Comparison of ENCODE assay signal across 8 cellular contexts in genomic region chr1:87335175-87335992, GRCh38. TPM values are rescaled to one million over a fixed set of nuclear protein-coding genes. Genes with fewer than 3 reads are reported as not detected.
A peak's percentile ranks its signal among the peaks of the same experiment; 100 is the strongest.
DNase-seq lines count a peak whose midpoint lies in the region; ATAC-seq and TF ChIP-seq lines count a peak whose summit lies in the region.

No MANE protein-coding gene starts in this region.

- peaks cover 22% of the 10 kb centered on the region for H3F3A ChIP-seq in SK-N-SH (replicated peaks; ENCODE audit: insufficient read depth)

- peak overlapping the region; percentile 57 for H4K8ac ChIP-seq in trophoblast cell (ENCODE audit: low read depth, low read length)

- DNase-seq in DMS79 (lab: John Stamatoyannopoulos, UW) (peak; percentile 35), HuH-7.5 (ENCODE audit: low spot score) (peak; percentile 64), SK-N-SH (peak; percentile 84), heart left ventricle (peak; percentile 75 to 90 (median 83)), trophoblast cell (peak; percentile 63 to 81), occipital lobe (lab: John Stamatoyannopoulos, UW) (no peak)
- peak; percentile 29 for DNase-seq in activated naive CD8-positive, alpha-beta T cell treated with anti-CD3 and anti-CD28 coated beads, Interleukin-2, amount 50 U/mL, for 16 hours (ENCODE audit: low read depth, low spot score)

- H3K4me3 ChIP-seq in SK-N-SH (ENCODE audit: low read depth in 2 of 2, low read length in 1 of 2) (peak overlapping the region; percentile 66 to 67), heart left ventricle (peak overlapping the region; percentile 40 to 88 (median 74)), trophoblast cell (ENCODE audit: low read depth, low read length) (peak overlapping the region; percentile 51)

- no peak overlapping the region for H2BK5ac ChIP-seq in trophoblast cell (ENCODE audit: low read depth, low read length, poor library complexity)

- peaks cover 3 to 25% of the 10 kb centered on the region in 2 experiments for H3K4me1 ChIP-seq in SK-N-SH (ENCODE audit: control insufficient read depth in 1 of 2, insufficient read depth in 2 of 2, low read depth in 1 of 2, low read length in 1 of 2)
- H3K4me1 ChIP-seq in heart left ventricle, result peaks cover 3 to 64% (median 37%) of the 10 kb centered on the region in 12 donors
- peaks cover 12 to 15% of the 10 kb centered on the region in 2 experiments for H3K4me1 ChIP-seq in trophoblast cell (ENCODE audit: control insufficient read depth in 1 of 2, insufficient read depth in 2 of 2, low read length in 2 of 2)

- peak overlapping the region; percentile 3 to 60; a peak in 3 of 4 replicates for H3K27ac ChIP-seq in SK-N-SH (ENCODE audit: low read depth in 2 of 2, low read length in 1 of 2)
- H3K27ac ChIP-seq in heart left ventricle, result peak overlapping the region; percentile 20 to 88 (median 80)
- peak overlapping the region; percentile 46 for H3K27ac ChIP-seq in trophoblast cell (ENCODE audit: low read depth, low read length)

- peaks cover 17% of the 10 kb centered on the region for H3K79me1 ChIP-seq in trophoblast cell (ENCODE audit: low read length)

- H4K91ac ChIP-seq in trophoblast cell (ENCODE audit: low read depth, low read length), result peak overlapping the region; percentile 85

- TF ChIP-seq RAD21 in SK-N-SH (IDR thresholded peaks at IDR 0.05; ENCODE audit: low read length), result no peak; the same call in 1 of the 2 replicates

- H4K12ac ChIP-seq in trophoblast cell (ENCODE audit: low read depth, low read length), result peak overlapping the region; percentile 14

- no peak for TF ChIP-seq EP300 in SK-N-SH (IDR thresholded peaks at IDR 0.05; ENCODE audit: borderline replicate concordance in 1 of 2, low read depth in 1 of 2, low read length in 1 of 2)

- peak overlapping the region; percentile 75 for H3K9ac ChIP-seq in SK-N-SH
- peak overlapping the region; percentile 66 for H3K9ac ChIP-seq in trophoblast cell (ENCODE audit: low read length)

- H3K79me2 ChIP-seq in SK-N-SH (ENCODE audit: insufficient read depth), result peaks cover 99% of the 10 kb centered on the region
- peaks cover 13% of the 10 kb centered on the region for H3K79me2 ChIP-seq in trophoblast cell (ENCODE audit: control insufficient read depth, insufficient read depth, low read length, poor library complexity)

- no peaks in the 10 kb centered on the region for H3K27me3 ChIP-seq in SK-N-SH (ENCODE audit: insufficient read depth)
- H3K27me3 ChIP-seq in heart left ventricle, result no peaks in the 10 kb centered on the region
- no peaks in the 10 kb centered on the region for H3K27me3 ChIP-seq in trophoblast cell (ENCODE audit: insufficient read depth, low read length)

- H4K20me1 ChIP-seq in SK-N-SH (ENCODE audit: insufficient read depth), result peaks cover 17% of the 10 kb centered on the region; the same call in 1 of the 2 replicates

- no peak overlapping the region for H2AK5ac ChIP-seq in trophoblast cell (ENCODE audit: low read length)

- intact Hi-C loops in heart left ventricle (cut with DNase I), result loop anchor here in 3 of 10 donors (10.0 kb wide), 4 partner anchors 69 to 489 kb away; partner anchors contain the start of genes HS2ST1 (in 1 of the 3) and SELENOF (in 1 of the 3)

- H3K18ac ChIP-seq in trophoblast cell (ENCODE audit: low read length), result peak overlapping the region; percentile 45

- CTCF ChIA-PET in SK-N-SH (lab: Yijun Ruan, JAX), result interaction anchor here (0.7 to 2.5 kb wide), 4 partner anchors 9 to 14 kb away, joined by 3 to 13 read pairs (median 7); no protein-coding TSS in a partner anchor

- peak overlapping the region; percentile 27 for H3K4ac ChIP-seq in trophoblast cell (ENCODE audit: low read depth, low read length)

- no peak overlapping the region; the same call in 1 of the 2 replicates for H2AFZ ChIP-seq in SK-N-SH (ENCODE audit: low read depth)
- H2AFZ ChIP-seq in trophoblast cell (ENCODE audit: insufficient read depth, low read length, poor library complexity), result peak overlapping the region; percentile 37

- POLR2A ChIA-PET in SK-N-SH (lab: Yijun Ruan, JAX), result no interaction called here

- H3K36me3 ChIP-seq in SK-N-SH (replicated peaks in 1 of 2; ENCODE audit: control insufficient read depth in 1 of 2, insufficient read depth in 2 of 2, low read length in 1 of 2) (peaks cover 22 to 29% of the 10 kb centered on the region in 2 experiments), heart left ventricle (peaks cover 0 to 33% (median 18%) of the 10 kb centered on the region in 9 donors), trophoblast cell (ENCODE audit: control insufficient read depth in 1 of 2, insufficient read depth in 2 of 2, low read length in 2 of 2) (peaks cover 13 to 25% of the 10 kb centered on the region in 2 experiments)

- ATAC-seq in GM21447 (IDR thresholded peaks at IDR 0.05; ENCODE audit: unreplicated experiment), result peak; percentile 43
- ATAC-seq in heart left ventricle, result peak; percentile 17 to 80 (median 76)

- H3K9me3 ChIP-seq in SK-N-SH (no peaks in the 10 kb centered on the region), heart left ventricle (no peaks in the 10 kb centered on the region), trophoblast cell (ENCODE audit: insufficient read depth, low read depth, low read length) (no peaks in the 10 kb centered on the region)

- H3K4me2 ChIP-seq in SK-N-SH (peak overlapping the region; percentile 87), trophoblast cell (ENCODE audit: low read length) (peak overlapping the region; percentile 46)

- no peak for TF ChIP-seq POLR2A in heart left ventricle (IDR thresholded peaks at IDR 0.05)

- no peak overlapping the region for H2BK12ac ChIP-seq in trophoblast cell (ENCODE audit: low read length)

- H3K14ac ChIP-seq in trophoblast cell (ENCODE audit: low read length), result peak overlapping the region; percentile 28

- WGBS in SK-N-SH (ENCODE audit: low lambda C conversion rate), result 3% methylated on average over 17 of the region's 62 CpGs
- 2 to 3% (median 3%) methylated on average over 28 to 62 of the region's 62 CpGs for WGBS in heart left ventricle, 4 donors
- WGBS in trophoblast cell (ENCODE audit: extremely low coverage, insufficient coverage, insufficient read length), result no CpG with 5 or more reads among the region's 62 CpGs

- TF ChIP-seq CTCF in SK-N-SH (IDR thresholded peaks at IDR 0.05) (peak; percentile 31; the same call in 1 of the 2 replicates), heart left ventricle (IDR thresholded peaks at IDR 0.05) (peak in 10 of 12 donors; percentile 13 to 65 (median 46))

- H3K23ac ChIP-seq in trophoblast cell (ENCODE audit: low read length), result no peak overlapping the region

- no peaks in the 10 kb centered on the region for H3K9me2 ChIP-seq in SK-N-SH

- H2BK120ac ChIP-seq in trophoblast cell (ENCODE audit: insufficient read depth, low read length, poor library complexity), result no peak overlapping the region

TF ChIP-seq in SK-N-SH, 30 proteins besides CTCF, POLR2A, EP300 and RAD21:
- TF ChIP-seq POLR2AphosphoS5 (IDR thresholded peaks at IDR 0.05; ENCODE audit: low read depth, low read length) (0 out of 2 replicates have a peak, but pooled peaks have one; percentile 28), PBX3 (IDR thresholded peaks at IDR 0.05) (no peak)

RNA-seq across cellular contexts. Expression of gene LMO4, which starts 6.7 kb away (rescaled TPM):
- polyA plus RNA-seq in SK-N-SH (2012; rRNA removed), result 64.7 and 71.1 TPM in 2 replicates
- polyA plus RNA-seq in SK-N-SH (2012; cell fraction: cytosol; rRNA removed), result 63.6 and 78.5 TPM in 2 replicates
- polyA plus RNA-seq in SK-N-SH (2012; cell fraction: nucleus; rRNA removed), result 30.6 and 72.4 TPM in 2 replicates
- total RNA-seq in heart left ventricle, result 10 to 100 TPM; 23.3 to 60.7 (median 29.6) TPM
- 10 to 100 TPM; 23.7 to 49.0 TPM for polyA plus RNA-seq in heart left ventricle
- 197 TPM in 2 replicates for polyA plus RNA-seq in trophoblast cell (2013)
- 709 TPM for total RNA-seq in occipital lobe

Comparison
In these comparisons a context has a peak if more than half of its experiments do, and no peak if none do; other contexts are left out.
1. RNA of gene LMO4, which starts 6.7 kb away (total RNA-seq): 709 TPM in occipital lobe (single experiment); 23.3 to 60.7 TPM in heart left ventricle; every median in the first group is over 10 times any median in the second.
2. Peak in every context shown above with its lines, with median percentiles within 50 percentile points of each other: H3K27ac ChIP-seq and H3K4me3 ChIP-seq.